9 cellular contexts compared by ENCODE assay signal in genomic region chr10:132588301-132589013, GRCh38. TPM values are rescaled to one million over a fixed set of nuclear protein-coding genes. Genes with fewer than 3 reads are reported as not detected.
DNase-seq lines count a peak whose midpoint lies in the region; ATAC-seq and TF ChIP-seq lines count a peak whose summit lies in the region.
"Had no signal": no experiment of that assay in that cellular context is flagged by ENCODE, and none has a peak within 500 bp of the region (broad histone marks: within the 10 kb centered on the region; RNA-seq: fewer than 3 reads in every experiment).

No MANE protein-coding gene starts in this region.

- H3K9me3 ChIP-seq in hepatocyte (ENCODE audit: low read depth) = no peaks in the 10 kb centered on the region

- no peak for TF ChIP-seq CTCF in hepatocyte (IDR thresholded peaks at IDR 0.05; ENCODE audit: poor library complexity)

- H3K4me1 Mint-ChIP-seq in activated T-cell treated with anti-CD3 and anti-CD28 coated beads, Interleukin-2, amount 50 U/mL, for 72 hours (ENCODE audit: low read depth) = peaks cover 65% of the 10 kb centered on the region

- H3K27me3 Mint-ChIP-seq in activated T-cell treated with anti-CD3 and anti-CD28 coated beads, Interleukin-2, amount 50 U/mL, for 72 hours (ENCODE audit: low read depth) = peaks cover 4% of the 10 kb centered on the region

- no peaks in the 10 kb centered on the region for H3K9me2 ChIP-seq in hepatocyte (replicated peaks; ENCODE audit: insufficient read depth)

- no peaks in the 10 kb centered on the region for H3K36me3 ChIP-seq in hepatocyte (replicated peaks; ENCODE audit: insufficient read depth, low read depth)

- H3K27ac Mint-ChIP-seq in activated T-cell treated with anti-CD3 and anti-CD28 coated beads, Interleukin-2, amount 50 U/mL, for 72 hours = peak overlapping the region; percentile 95

- peaks cover 21% of the 10 kb centered on the region for H3K4me1 ChIP-seq in hepatocyte (ENCODE audit: insufficient read depth)

- peak overlapping the region; percentile 43 for H3K4me2 ChIP-seq in hepatocyte

- peak; percentile 66 for DNase-seq in stimulated activated CD4-positive, alpha-beta T cell treated with anti-CD3 and anti-CD28 coated beads, Interleukin-15, amount 100 ng/mL, for 24 hours
- no peak for DNase-seq in stimulated activated CD4-positive, alpha-beta T cell treated with anti-CD3 and anti-CD28 coated beads, Interleukin-12 subunit alpha, Interleukin-12 subunit beta, amount 100 ng/mL, for 4 hours
- peak; percentile 71 to 77 for DNase-seq in activated T-cell treated with anti-CD3 and anti-CD28 coated beads, Interleukin-2, amount 50 U/mL, for 72 hours
- DNase-seq in hepatocyte (ENCODE audit: low spot score) (no peak), superior temporal gyrus (ENCODE audit: extremely low spot score) (peak; percentile 17), NCI-H1694 treated with DMSO at 0.1 percent for 48 hours (lab: John Stamatoyannopoulos, UW) (no peak)
- DNase-seq in effector CD8-positive, alpha-beta T cell (lab: John Stamatoyannopoulos, UW) = no peak

- H4K20me1 ChIP-seq in hepatocyte (ENCODE audit: insufficient read depth, poor library complexity, severe bottlenecking) = no peaks in the 10 kb centered on the region

- H3K36me3 Mint-ChIP-seq in activated T-cell treated with anti-CD3 and anti-CD28 coated beads, Interleukin-2, amount 50 U/mL, for 72 hours (ENCODE audit: insufficient read depth in 2 of 2) = peaks cover 3 to 4% of the 10 kb centered on the region in 2 donors

- 82% methylated on average over 25 of the region's 25 CpGs for WGBS in hepatocyte (ENCODE audit: low lambda C conversion rate, missing lambda C conversion rate)

- ATAC-seq in activated T-cell treated with anti-CD3 and anti-CD28 coated beads, Interleukin-2, amount 50 U/mL, for 72 hours (replicated peaks in 1 of 2) = peak; percentile 84 to 86
- ATAC-seq in GM19467 (IDR thresholded peaks at IDR 0.05; ENCODE audit: unreplicated experiment) = no peak

- peak overlapping the region; percentile 29 to 53 for H3K4me3 Mint-ChIP-seq in activated T-cell treated with anti-CD3 and anti-CD28 coated beads, Interleukin-2, amount 50 U/mL, for 72 hours

- H3K9me3 Mint-ChIP-seq in activated T-cell treated with anti-CD3 and anti-CD28 coated beads, Interleukin-2, amount 50 U/mL, for 72 hours = no peaks in the 10 kb centered on the region

- H3K27me3 ChIP-seq in hepatocyte = no peaks in the 10 kb centered on the region

- H3K4me3 ChIP-seq in hepatocyte = no peak overlapping the region
- H3K4me3 ChIP-seq: SK-N-MC had no signal

- H3K79me2 ChIP-seq in hepatocyte = peaks cover 94% of the 10 kb centered on the region

- H2AFZ ChIP-seq in hepatocyte = no peak overlapping the region

- H3K27ac ChIP-seq in hepatocyte = peak overlapping the region; percentile 56
- H3K27ac ChIP-seq: SK-N-MC had no signal

RNA-seq across cellular contexts. Expression of gene INPP5A, which starts 50.9 kb away (rescaled TPM):
- 10 to 100 TPM; 11.0 to 14.9 TPM for total RNA-seq in activated T-cell treated with anti-CD3 and anti-CD28 coated beads, Interleukin-2, amount 50 U/mL, for 72 hours
- total RNA-seq in hepatocyte = 53.6 and 55.8 TPM in 2 replicates
- 35.1 and 41.2 TPM in 2 replicates for polyA plus RNA-seq in hepatocyte

Comparison
In these comparisons a context has a peak if more than half of its experiments do, and no peak if none do; other contexts are left out.
1. DNase-seq: peak in stimulated activated CD4-positive, alpha-beta T cell treated with anti-CD3 and anti-CD28 coated beads, Interleukin-15, amount 100 ng/mL, for 24 hours (single experiment), activated T-cell treated with anti-CD3 and anti-CD28 coated beads, Interleukin-2, amount 50 U/mL, for 72 hours (2 of 2) and superior temporal gyrus (single experiment); none in stimulated activated CD4-positive, alpha-beta T cell treated with anti-CD3 and anti-CD28 coated beads, Interleukin-12 subunit alpha, Interleukin-12 subunit beta, amount 100 ng/mL, for 4 hours (single experiment), hepatocyte (single experiment), NCI-H1694 treated with DMSO at 0.1 percent for 48 hours (single experiment) and effector CD8-positive, alpha-beta T cell (single experiment).